ENCODE assay signal across 3 cellular contexts in genomic region chr20:24423794-24424307, GRCh38.
TF ChIP-seq lines count a peak whose summit lies in the region.

No MANE protein-coding gene starts in this region.

TF ChIP-seq in GM23338, 12 proteins besides CTCF, POLR2A, EP300 and RAD21 (continues in another document):
- TF ChIP-seq ZNF114 (CRISPR knock-in tag; IDR thresholded peaks at IDR 0.05) (no peak), POLR2AphosphoS5 (IDR thresholded peaks at IDR 0.05; ENCODE audit: low read depth) (no peak), CREB1 (CRISPR knock-in tag; IDR thresholded peaks at IDR 0.05; ENCODE audit: low read depth) (no peak), JUNB (IDR thresholded peaks at IDR 0.05; ENCODE audit: unreplicated experiment) (no peak), NANOG (IDR thresholded peaks at IDR 0.05; ENCODE audit: borderline replicate concordance) (no peak), REST (IDR thresholded peaks at IDR 0.05; ENCODE audit: unreplicated experiment) (no peak), ZNF331 (CRISPR knock-in tag; IDR thresholded peaks at IDR 0.05; ENCODE audit: low read depth) (no peak)
- TF ChIP-seq, protein P1, sequence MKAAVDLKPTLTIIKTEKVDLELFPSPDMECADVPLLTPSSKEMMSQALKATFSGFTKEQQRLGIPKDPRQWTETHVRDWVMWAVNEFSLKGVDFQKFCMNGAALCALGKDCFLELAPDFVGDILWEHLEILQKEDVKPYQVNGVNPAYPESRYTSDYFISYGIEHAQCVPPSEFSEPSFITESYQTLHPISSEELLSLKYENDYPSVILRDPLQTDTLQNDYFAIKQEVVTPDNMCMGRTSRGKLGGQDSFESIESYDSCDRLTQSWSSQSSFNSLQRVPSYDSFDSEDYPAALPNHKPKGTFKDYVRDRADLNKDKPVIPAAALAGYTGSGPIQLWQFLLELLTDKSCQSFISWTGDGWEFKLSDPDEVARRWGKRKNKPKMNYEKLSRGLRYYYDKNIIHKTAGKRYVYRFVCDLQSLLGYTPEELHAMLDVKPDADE (IDR thresholded peaks at IDR 0.05) = no peak

TF ChIP-seq in H1, 55 proteins besides CTCF, POLR2A, EP300 and RAD21 (continues in another document):
- TF ChIP-seq ASH2L (IDR thresholded peaks at IDR 0.05; ENCODE audit: low read length) (no peak), SP4 (IDR thresholded peaks at IDR 0.05; ENCODE audit: low read length) (no peak), TBP (IDR thresholded peaks at IDR 0.05; ENCODE audit: low read depth, low read length) (no peak), TEAD4 (IDR thresholded peaks at IDR 0.05; ENCODE audit: low read depth, low read length) (no peak), YY1 (IDR thresholded peaks at IDR 0.05; ENCODE audit: low read depth, low read length) (no peak), CHD2 (IDR thresholded peaks at IDR 0.05; ENCODE audit: low read length) (no peak), NRF1 (IDR thresholded peaks at IDR 0.05; ENCODE audit: low read depth, low read length) (no peak), RFX5 (IDR thresholded peaks at IDR 0.05; ENCODE audit: borderline replicate concordance, low read depth, low read length) (no peak), RNF2 (IDR thresholded peaks at IDR 0.05; ENCODE audit: borderline replicate concordance, low read depth, low read length, missing control alignments, poor library complexity, severe bottlenecking) (no peak), RXRA (IDR thresholded peaks at IDR 0.05; ENCODE audit: insufficient read depth, low read depth, low read length) (no peak), SAP30 (IDR thresholded peaks at IDR 0.05; ENCODE audit: insufficient read depth, insufficient replicate concordance, low read length) (no peak), HDAC6 (IDR thresholded peaks at IDR 0.05; ENCODE audit: low read depth, low read length) (no peak), CTBP2 (IDR thresholded peaks at IDR 0.05; ENCODE audit: borderline replicate concordance, insufficient read depth, insufficient read length, low read length) (no peak), CEBPB (IDR thresholded peaks at IDR 0.05; ENCODE audit: low read depth, low read length) (no peak), BACH1 (IDR thresholded peaks at IDR 0.05; ENCODE audit: low read length) (no peak), SIX5 (IDR thresholded peaks at IDR 0.05; ENCODE audit: low read depth, low read length) (no peak)
- TF ChIP-seq, protein P2, sequence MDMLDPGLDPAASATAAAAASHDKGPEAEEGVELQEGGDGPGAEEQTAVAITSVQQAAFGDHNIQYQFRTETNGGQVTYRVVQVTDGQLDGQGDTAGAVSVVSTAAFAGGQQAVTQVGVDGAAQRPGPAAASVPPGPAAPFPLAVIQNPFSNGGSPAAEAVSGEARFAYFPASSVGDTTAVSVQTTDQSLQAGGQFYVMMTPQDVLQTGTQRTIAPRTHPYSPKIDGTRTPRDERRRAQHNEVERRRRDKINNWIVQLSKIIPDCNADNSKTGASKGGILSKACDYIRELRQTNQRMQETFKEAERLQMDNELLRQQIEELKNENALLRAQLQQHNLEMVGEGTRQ (IDR thresholded peaks at IDR 0.05; ENCODE audit: low read length) = no peak

TF ChIP-seq in neural cell, 6 proteins besides CTCF, POLR2A, EP300 and RAD21:
- TF ChIP-seq REST (IDR thresholded peaks at IDR 0.05; ENCODE audit: borderline replicate concordance) (no peak), SMC3 (conservative IDR thresholded peaks at IDR 0.05; ENCODE audit: poor library complexity) (no peak), EZH2 (IDR thresholded peaks at IDR 0.05; ENCODE audit: borderline replicate concordance, insufficient read depth, low read length, poor library complexity, severe bottlenecking) (no peak), TAF1 (IDR thresholded peaks at IDR 0.05; ENCODE audit: low read depth) (no peak), POLR2AphosphoS5 (IDR thresholded peaks at IDR 0.05) (no peak), MXI1 (conservative IDR thresholded peaks at IDR 0.05; ENCODE audit: poor library complexity, severe bottlenecking) (no peak)
TF ChIP-seq in neural cell: peak in this region for 0.
